In the genomic region with DNA sequence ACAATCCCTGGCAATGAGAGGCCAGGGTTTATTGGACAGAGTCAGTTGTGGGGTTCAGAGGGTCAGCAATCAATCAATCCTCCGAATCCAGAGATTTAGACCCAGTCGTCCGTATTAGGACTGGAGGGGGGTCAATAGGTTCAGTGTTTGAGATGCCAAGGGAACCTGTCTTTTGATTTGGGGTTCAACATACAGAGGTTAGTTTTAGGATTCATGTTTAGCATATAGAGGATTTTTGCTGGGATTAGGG, we compare ENCODE assay signal across 8 cellular contexts. TPM values are rescaled to one million over a fixed set of nuclear protein-coding genes. Genes with fewer than 3 reads are reported as not detected.
DNase-seq lines count a peak whose midpoint lies in the region; ATAC-seq and TF ChIP-seq lines count a peak whose summit lies in the region.

No MANE protein-coding gene starts in this region.

- peak overlapping the region; percentile 96 for H3K27ac ChIP-seq in Panc1 (ENCODE audit: low read length)
- H3K27ac ChIP-seq in esophagus (ENCODE audit: low read depth in 2 of 2, low read length in 1 of 2): peak overlapping the region in 1 of 2 donors; percentile 92

- TF ChIP-seq CTCF in Panc1 (IDR thresholded peaks at IDR 0.05) (no peak), progenitor cell of endocrine pancreas (IDR thresholded peaks at IDR 0.05; ENCODE audit: unreplicated experiment) (no peak)

- DNase-seq in Panc1 (ENCODE audit: low read depth, low spot score): no peak
- DNase-seq in progenitor cell of endocrine pancreas (ENCODE audit: low spot score, unreplicated experiment): no peak
- DNase-seq in SW480 (ENCODE audit: low spot score): no peak
- DNase-seq in 8988T: no peak
- no peak for DNase-seq in A172 (ENCODE audit: low spot score)

- peak overlapping the region; percentile 83 for H3K4me3 Mint-ChIP-seq in progenitor cell of endocrine pancreas (ENCODE audit: low read depth)

- H3K4me1 ChIP-seq in Panc1 (ENCODE audit: control insufficient read depth, insufficient read depth, low read length): peaks cover 15% of the 10 kb centered on the region
- peaks cover 0 to 13% of the 10 kb centered on the region in 2 donors for H3K4me1 ChIP-seq in esophagus (ENCODE audit: control insufficient read depth in 2 of 2, insufficient read depth in 2 of 2, low read length in 1 of 2)

- intact Hi-C loops in Panc1 (cut with micrococcal nuclease; ENCODE audit: unreplicated experiment): no loop called here

- peaks cover 16% of the 10 kb centered on the region for H3K4me1 Mint-ChIP-seq in progenitor cell of endocrine pancreas (ENCODE audit: low read depth)

- H3K9me3 ChIP-seq in Panc1 (ENCODE audit: control insufficient read depth, insufficient read depth, low read depth, low read length): no peaks in the 10 kb centered on the region
- H3K9me3 ChIP-seq in esophagus (ENCODE audit: control insufficient read depth in 2 of 2, insufficient read depth in 1 of 2, low read depth in 1 of 2, low read length in 1 of 2): no peaks in the 10 kb centered on the region

- 0 to 1% methylated on average over 3 of the region's 3 CpGs for WGBS in esophagus, 2 donors

- CTCF ChIA-PET in Panc1 (lab: Charles Lee): interaction anchor here (0.6 to 3.0 kb wide), 5 partner anchors 11 to 79 kb away, joined by 5 to 27 read pairs (median 10); no protein-coding TSS in a partner anchor

- H3K36me3 Mint-ChIP-seq in progenitor cell of endocrine pancreas (ENCODE audit: insufficient read depth): no peaks in the 10 kb centered on the region

- BruUV-seq in Panc1 (replicated peaks; lab: Mats Ljungman, UMichigan): TSS peak; percentile 97

- POLR2A ChIA-PET in Panc1 (lab: Charles Lee): interaction anchor here (0.6 to 0.9 kb wide), 2 partner anchors 8 to 111 kb away, joined by 3 to 5 read pairs; a partner anchor contains a TSS

- ATAC-seq in Panc1 (no peak), GM18502 (IDR thresholded peaks at IDR 0.05; ENCODE audit: poor library complexity, unreplicated experiment) (no peak)

- H3K27me3 Mint-ChIP-seq in progenitor cell of endocrine pancreas: peaks cover 42% of the 10 kb centered on the region

- in situ Hi-C loops in Panc1 (cut with HindIII; ENCODE audit: low pct_unique_long_range_greater_than_20kb, low sequenced_read_pairs): no loop called here

- H3K36me3 ChIP-seq in Panc1 (ENCODE audit: control insufficient read depth, insufficient read depth, low read length): peaks cover 3% of the 10 kb centered on the region; the same call in 1 of the 2 replicates
- H3K36me3 ChIP-seq in esophagus (ENCODE audit: control insufficient read depth in 2 of 2, insufficient read depth in 2 of 2, low read length in 1 of 2): peaks cover 0 to 5% of the 10 kb centered on the region in 2 donors

- no peaks in the 10 kb centered on the region for H3K9me3 Mint-ChIP-seq in progenitor cell of endocrine pancreas (ENCODE audit: low read depth)

- H3K27ac Mint-ChIP-seq in progenitor cell of endocrine pancreas: peak overlapping the region; percentile 89

- H3K27me3 ChIP-seq in Panc1 (ENCODE audit: control insufficient read depth, insufficient read depth, low read length) (no peaks in the 10 kb centered on the region), esophagus (ENCODE audit: control insufficient read depth in 1 of 2, insufficient read depth in 2 of 2, low read length in 2 of 2) (peaks cover 0 to 8% of the 10 kb centered on the region in 2 donors)

- H3K4me3 ChIP-seq in GM08714 (ENCODE audit: low read length) (peak overlapping the region; percentile 96), Panc1 (ENCODE audit: low read depth in 2 of 2, low read length in 2 of 2) (peak overlapping the region; percentile 71 to 95), esophagus (ENCODE audit: low read depth in 1 of 2, low read length in 2 of 2) (peak overlapping the region; percentile 45 to 77)

RNA-seq across cellular contexts. Expression of a gene that starts 0.3 kb away (rescaled TPM):
- total RNA-seq in Panc1 (2021; ENCODE audit: unreplicated experiment): 66.2 TPM
- 91.4 TPM for polyA plus RNA-seq in Panc1 (2012; ENCODE audit: insufficient read length)
- polyA plus RNA-seq in esophagus: 10 to 100 TPM; 18.4 to 25.5 TPM
- 35.8 and 37.4 TPM in 2 replicates for total RNA-seq in progenitor cell of endocrine pancreas
- total RNA-seq in A172 (2014; rRNA removed; shearing (Covaris generic)): 52.5 and 54.7 TPM in 2 replicates

RNA-seq across cellular contexts. Expression of a gene that starts 15.3 kb away (rescaled TPM):
- total RNA-seq in Panc1 (2021; ENCODE audit: unreplicated experiment) (0.21 TPM), progenitor cell of endocrine pancreas (3.4 and 5.1 TPM in 2 replicates)
- polyA plus RNA-seq in Panc1 (2012; ENCODE audit: insufficient read length): not detected
- polyA plus RNA-seq in esophagus: under 1 TPM; 0.01 to 0.02 TPM
- 0.12 and 0.43 TPM in 2 replicates for total RNA-seq in A172 (2014; rRNA removed; shearing (Covaris generic))

RNA-seq across cellular contexts. Expression of a gene that starts 44.6 kb away (rescaled TPM):
- total RNA-seq in Panc1 (2021; ENCODE audit: unreplicated experiment) (17.5 TPM), progenitor cell of endocrine pancreas (49.1 and 51.1 TPM in 2 replicates)
- polyA plus RNA-seq in Panc1 (2012; ENCODE audit: insufficient read length): 30.7 TPM
- 10 to 100 TPM; 10.1 to 20.2 TPM for polyA plus RNA-seq in esophagus
- 139 and 161 TPM in 2 replicates for total RNA-seq in A172 (2014; rRNA removed; shearing (Covaris generic))

RNA-seq across cellular contexts. Expression of a gene that starts 44.8 kb away (rescaled TPM):
- 2.3 TPM for total RNA-seq in Panc1 (2021; ENCODE audit: unreplicated experiment)
- 3.5 TPM for polyA plus RNA-seq in Panc1 (2012; ENCODE audit: insufficient read length)
- 1 to 10 TPM; 1.6 to 1.7 TPM for polyA plus RNA-seq in esophagus
- 8.2 and 9.7 TPM in 2 replicates for total RNA-seq in progenitor cell of endocrine pancreas
- total RNA-seq in A172 (2014; rRNA removed; shearing (Covaris generic)): 1.4 and 2.2 TPM in 2 replicates
